ENCODE assay signal across 9 cellular contexts in genomic region chr12:85951823-85952222, GRCh38.
DNase-seq lines count a peak whose midpoint lies in the region; ATAC-seq and TF ChIP-seq lines count a peak whose summit lies in the region.
"Had no signal": no experiment of that assay in that cellular context is flagged by ENCODE, and none has a peak within 500 bp of the region (broad histone marks: within the 10 kb centered on the region; RNA-seq: fewer than 3 reads in every experiment).

No MANE protein-coding gene starts in this region.

- H3K4me3 ChIP-seq in brain microvascular endothelial cell (ENCODE audit: low read depth, low read length) (no peak overlapping the region), uterus (no peak overlapping the region)
- H3K4me3 ChIP-seq: gastrocnemius medialis, K562 had no signal

- no peak overlapping the region for H3K4me3 Mint-ChIP-seq in nephron

- H3K27ac ChIP-seq in brain microvascular endothelial cell (no peak overlapping the region), uterus (no peak overlapping the region)
- H3K27ac ChIP-seq: gastrocnemius medialis had no signal

- peaks cover 7% of the 10 kb centered on the region for H3K4me1 Mint-ChIP-seq in nephron

- H3K9me3 ChIP-seq in uterus, result no peaks in the 10 kb centered on the region
- H3K9me3 ChIP-seq: gastrocnemius medialis had no signal

- peak; percentile 51 for ATAC-seq in GM18868 (IDR thresholded peaks at IDR 0.05; ENCODE audit: unreplicated experiment)
- ATAC-seq: gastrocnemius medialis, K562 had no signal

- TF ChIP-seq POLR2A in uterus (IDR thresholded peaks at IDR 0.05), result no peak

- H3K27me3 Mint-ChIP-seq in nephron (ENCODE audit: low read depth), result no peaks in the 10 kb centered on the region

- DNase-seq in NCI-H146 treated with DMSO at 0.1 percent for 48 hours (lab: John Stamatoyannopoulos, UW; ENCODE audit: unreplicated experiment), result peak; percentile 40
- no peak for DNase-seq in brain microvascular endothelial cell
- no peak for DNase-seq in ureter (ENCODE audit: low spot score)
- DNase-seq in uterus, result no peak
- DNase-seq in hippocampal formation (lab: John Stamatoyannopoulos, UW), result no peak
- DNase-seq: gastrocnemius medialis had no signal

- no peaks in the 10 kb centered on the region for H3K27me3 ChIP-seq in brain microvascular endothelial cell (replicated peaks)
- no peaks in the 10 kb centered on the region for H3K27me3 ChIP-seq in uterus
- H3K27me3 ChIP-seq: gastrocnemius medialis had no signal

- intact Hi-C loops in uterus (cut with DNase I; ENCODE audit: low total_unique reads), result no loop called here

- no peaks in the 10 kb centered on the region for H3K36me3 ChIP-seq in brain microvascular endothelial cell (replicated peaks)
- no peaks in the 10 kb centered on the region for H3K36me3 ChIP-seq in uterus
- H3K36me3 ChIP-seq: gastrocnemius medialis had no signal

- no peaks in the 10 kb centered on the region for H3K4me1 ChIP-seq in uterus
- H3K4me1 ChIP-seq: gastrocnemius medialis had no signal

- TF ChIP-seq CTCF in brain microvascular endothelial cell (IDR thresholded peaks at IDR 0.05; ENCODE audit: low read depth, low read length, missing control alignments) (peak; percentile 32), nephron (IDR thresholded peaks at IDR 0.05; ENCODE audit: unreplicated experiment in 3 of 3) (peak; percentile 53 to 63 (median 59)), uterus (IDR thresholded peaks at IDR 0.05) (no peak)

- H3K9me3 Mint-ChIP-seq in nephron, result no peaks in the 10 kb centered on the region

- no peaks in the 10 kb centered on the region for H3K36me3 Mint-ChIP-seq in nephron (ENCODE audit: low read depth)

- H3K27ac Mint-ChIP-seq in nephron, result no peak overlapping the region

- in situ Hi-C loops in brain microvascular endothelial cell (cut with HindIII; ENCODE audit: low pct_ligation_motif_present, low sequenced_read_pairs), result no loop called here

Comparison
In these comparisons a context has a peak if more than half of its experiments do, and no peak if none do; other contexts are left out.
1. CTCF ChIP-seq: peak in brain microvascular endothelial cell (single experiment) and nephron (3 of 3); none in uterus (0 of 4).